Comparison of ENCODE assay signal across 1 cellular context in genomic region chr14:73755434-73756014, GRCh38.
TF ChIP-seq lines count a peak whose summit lies in the region.

No MANE protein-coding gene starts in this region.

TF ChIP-seq in SK-N-SH, 30 proteins besides CTCF, POLR2A, EP300 and RAD21 (continued from another document):
- TF ChIP-seq ZBTB33 (IDR thresholded peaks at IDR 0.05; ENCODE audit: borderline replicate concordance, low read depth): no peak
